8 cellular contexts compared by ENCODE assay signal in genomic region chrX:154748712-154749339, GRCh38. TPM values are rescaled to one million over a fixed set of nuclear protein-coding genes. Genes with fewer than 3 reads are reported as not detected.
A peak's percentile ranks its signal among the peaks of the same experiment; 100 is the strongest.
DNase-seq lines count a peak whose midpoint lies in the region; ATAC-seq, FAIRE-seq and TF ChIP-seq lines count a peak whose summit lies in the region.

No MANE protein-coding gene starts in this region.

- no peaks in the 10 kb centered on the region; the same call in 1 of the 2 replicates for H3K79me2 ChIP-seq in DOHH2 (ENCODE audit: control insufficient read depth, low read length)

- TF ChIP-seq CTCF in DOHH2 (IDR thresholded peaks at IDR 0.05; ENCODE audit: low read depth, low read length, poor library complexity, severe bottlenecking), result peak; percentile 67
- TF ChIP-seq CTCF in colonic mucosa (IDR thresholded peaks at IDR 0.05), result peak; percentile 78
- TF ChIP-seq CTCF in liver (IDR thresholded peaks at IDR 0.05; ENCODE audit: low read depth, low read length, missing input control), result peak; percentile 71
- TF ChIP-seq CTCF in tibial nerve (IDR thresholded peaks at IDR 0.05), result peak; percentile 63 to 75 (median 68)

- no peaks in the 10 kb centered on the region for H3F3A ChIP-seq in DOHH2 (ENCODE audit: control insufficient read depth, insufficient read depth)

- DNase-seq in NCI-H1436 treated with DMSO at 0.1 percent for 48 hours (lab: John Stamatoyannopoulos, UW), result peak; percentile 7
- DNase-seq in colonic mucosa, result peak; percentile 36
- peak in 1 of 2 donors; percentile 69 for DNase-seq in tibial nerve (ENCODE audit: low spot score in 2 of 2)

- no peaks in the 10 kb centered on the region for H4K20me1 ChIP-seq in DOHH2 (ENCODE audit: control insufficient read depth, insufficient read depth, low read depth, low read length)

- WGBS in liver, result 26% methylated on average over 11 of the region's 11 CpGs
- 23 to 32% methylated on average over 11 of the region's 11 CpGs for WGBS in tibial nerve, 2 donors

- TF ChIP-seq EP300 in tibial nerve (IDR thresholded peaks at IDR 0.05), result no peak

- peak; percentile 23 for FAIRE-seq in TTC549 (lab: Jason Lieb, UNC)

- no peaks in the 10 kb centered on the region for H3K36me3 ChIP-seq in DOHH2 (ENCODE audit: control insufficient read depth, low read length)
- H3K36me3 ChIP-seq in colonic mucosa, result no peaks in the 10 kb centered on the region
- no peaks in the 10 kb centered on the region for H3K36me3 ChIP-seq in liver (ENCODE audit: control insufficient read depth in 4 of 4, insufficient read depth in 3 of 4, low read depth in 1 of 4, low read length in 3 of 4)
- no peaks in the 10 kb centered on the region for H3K36me3 ChIP-seq in tibial nerve

- H3K9ac ChIP-seq in colonic mucosa (ENCODE audit: low read depth in 2 of 2, low read length in 2 of 2), result no peak overlapping the region
- H3K9ac ChIP-seq in liver (ENCODE audit: low read depth in 1 of 2, low read length in 2 of 2), result no peak overlapping the region

- ATAC-seq in GM21529 (IDR thresholded peaks at IDR 0.05; ENCODE audit: unreplicated experiment) (peak; percentile 62), HG02763 (IDR thresholded peaks at IDR 0.05; ENCODE audit: unreplicated experiment) (no peak)

- H3K27me3 ChIP-seq in DOHH2 (ENCODE audit: control insufficient read depth, low read length) (no peaks in the 10 kb centered on the region), colonic mucosa (peaks cover 11% of the 10 kb centered on the region), liver (ENCODE audit: control insufficient read depth in 4 of 4, insufficient read depth in 4 of 4, low read length in 3 of 4) (peaks cover 0 to 7% (median 0%) of the 10 kb centered on the region in 4 donors), tibial nerve (no peaks in the 10 kb centered on the region)

- H3K4me2 ChIP-seq in DOHH2 (ENCODE audit: low read length), result peak overlapping the region; percentile 60

- intact Hi-C loops in colonic mucosa (cut with DNase I), result no loop called here

- TF ChIP-seq RAD21 in liver (IDR thresholded peaks at IDR 0.05), result peak; percentile 82 to 93

- no peak for TF ChIP-seq POLR2A in tibial nerve (IDR thresholded peaks at IDR 0.05)

- H3K9me2 ChIP-seq in DOHH2 (replicated peaks; ENCODE audit: control insufficient read depth, low read length), result no peaks in the 10 kb centered on the region

- H3K27ac ChIP-seq in DOHH2 (ENCODE audit: low read depth, low read length), result no peak overlapping the region
- H3K27ac ChIP-seq in colonic mucosa, result peak overlapping the region; percentile 7
- no peak overlapping the region for H3K27ac ChIP-seq in liver (ENCODE audit: low read depth in 1 of 2, low read length in 2 of 2)
- H3K27ac ChIP-seq in tibial nerve, result peak overlapping the region in 2 of 4 donors; percentile 7 to 15

- H3K9me3 ChIP-seq in DOHH2 (ENCODE audit: control insufficient read depth, insufficient read depth, low read length) (no peaks in the 10 kb centered on the region), colonic mucosa (no peaks in the 10 kb centered on the region), liver (ENCODE audit: control insufficient read depth in 4 of 4, low read length in 3 of 4) (peaks cover 0 to 3% (median 0%) of the 10 kb centered on the region in 4 donors), tibial nerve (no peaks in the 10 kb centered on the region)

- H3K4me1 ChIP-seq in DOHH2 (ENCODE audit: control insufficient read depth, low read length) (peaks cover 44% of the 10 kb centered on the region), colonic mucosa (no peaks in the 10 kb centered on the region), liver (ENCODE audit: control insufficient read depth in 4 of 4, insufficient read depth in 4 of 4, low read length in 3 of 4) (peaks cover 0 to 5% (median 1%) of the 10 kb centered on the region in 4 donors), tibial nerve (peaks cover 0 to 13% (median 0%) of the 10 kb centered on the region in 4 donors)

- H3K4me3 ChIP-seq in DOHH2 (ENCODE audit: low read length) (no peak overlapping the region), colonic mucosa (no peak overlapping the region), liver (ENCODE audit: low read depth in 1 of 3, low read length in 3 of 3) (no peak overlapping the region), tibial nerve (no peak overlapping the region)

TF ChIP-seq in liver, 16 proteins besides CTCF, POLR2A, EP300 and RAD21:
- TF ChIP-seq REST (IDR thresholded peaks at IDR 0.05) (no peak), RXRA (IDR thresholded peaks at IDR 0.05) (no peak), HNF4A (conservative IDR thresholded peaks at IDR 0.05) (no peak), JUND (IDR thresholded peaks at IDR 0.05) (no peak), YY1 (IDR thresholded peaks at IDR 0.05) (no peak), SP1 (IDR thresholded peaks at IDR 0.05) (no peak), EGR1 (IDR thresholded peaks at IDR 0.05; ENCODE audit: low read depth in 2 of 2) (no peak)
- TF ChIP-seq, protein P1, sequence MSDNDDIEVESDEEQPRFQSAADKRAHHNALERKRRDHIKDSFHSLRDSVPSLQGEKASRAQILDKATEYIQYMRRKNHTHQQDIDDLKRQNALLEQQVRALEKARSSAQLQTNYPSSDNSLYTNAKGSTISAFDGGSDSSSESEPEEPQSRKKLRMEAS (IDR thresholded peaks at IDR 0.05), result no peak

RNA-seq across cellular contexts. Expression of gene GAB3, which starts 2.1 kb away (rescaled TPM):
- 1 to 10 TPM; 1.2 to 1.4 TPM for total RNA-seq in colonic mucosa
- total RNA-seq in liver, result 10 to 100 TPM in 1 of 2 donors, 1 to 10 TPM in 1; 2.5 to 10.4 TPM
- under 1 TPM; 0.66 to 0.75 TPM for polyA plus RNA-seq in liver
- total RNA-seq in tibial nerve, result 1 to 10 TPM; 5.1 to 7.5 (median 5.8) TPM

RNA-seq across cellular contexts. Expression of gene DKC1, which starts 13.8 kb away (rescaled TPM):
- total RNA-seq in colonic mucosa (10 to 100 TPM; 28.5 to 55.0 TPM), liver (10 to 100 TPM; 18.7 to 21.9 TPM), tibial nerve (10 to 100 TPM; 24.1 to 37.8 (median 29.4) TPM)
- polyA plus RNA-seq in liver, result 10 to 100 TPM; 14.0 to 14.3 TPM

RNA-seq across cellular contexts. Expression of gene MPP1, which starts 56.5 kb away (rescaled TPM):
- total RNA-seq in colonic mucosa (10 to 100 TPM; 13.0 to 24.3 TPM), liver (100 to 1,000 TPM in 1 of 2 donors, 10 to 100 TPM in 1; 24.3 to 168 TPM), tibial nerve (10 to 100 TPM; 14.3 to 43.2 (median 17.0) TPM)
- 10 to 100 TPM; 13.8 to 22.5 TPM for polyA plus RNA-seq in liver
